1 cellular context compared by ENCODE assay signal in genomic region chr16:8887438-8887765, GRCh38.
A peak's percentile ranks its signal among the peaks of the same experiment; 100 is the strongest.
TF ChIP-seq lines count a peak whose summit lies in the region.

No MANE protein-coding gene starts in this region.

TF ChIP-seq in K562, 482 proteins besides CTCF, POLR2A, EP300 and RAD21:
- TF ChIP-seq HBP1 (CRISPR knock-in tag; IDR thresholded peaks at IDR 0.05), result 0 out of 2 replicates have a peak, but pooled peaks have one; percentile 32
- TF ChIP-seq, protein P1, sequence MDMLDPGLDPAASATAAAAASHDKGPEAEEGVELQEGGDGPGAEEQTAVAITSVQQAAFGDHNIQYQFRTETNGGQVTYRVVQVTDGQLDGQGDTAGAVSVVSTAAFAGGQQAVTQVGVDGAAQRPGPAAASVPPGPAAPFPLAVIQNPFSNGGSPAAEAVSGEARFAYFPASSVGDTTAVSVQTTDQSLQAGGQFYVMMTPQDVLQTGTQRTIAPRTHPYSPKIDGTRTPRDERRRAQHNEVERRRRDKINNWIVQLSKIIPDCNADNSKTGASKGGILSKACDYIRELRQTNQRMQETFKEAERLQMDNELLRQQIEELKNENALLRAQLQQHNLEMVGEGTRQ (CRISPR knock-in tag; IDR thresholded peaks at IDR 0.05), result no peak
